ENCODE assay signal across 17 cellular contexts in the genomic region with DNA sequence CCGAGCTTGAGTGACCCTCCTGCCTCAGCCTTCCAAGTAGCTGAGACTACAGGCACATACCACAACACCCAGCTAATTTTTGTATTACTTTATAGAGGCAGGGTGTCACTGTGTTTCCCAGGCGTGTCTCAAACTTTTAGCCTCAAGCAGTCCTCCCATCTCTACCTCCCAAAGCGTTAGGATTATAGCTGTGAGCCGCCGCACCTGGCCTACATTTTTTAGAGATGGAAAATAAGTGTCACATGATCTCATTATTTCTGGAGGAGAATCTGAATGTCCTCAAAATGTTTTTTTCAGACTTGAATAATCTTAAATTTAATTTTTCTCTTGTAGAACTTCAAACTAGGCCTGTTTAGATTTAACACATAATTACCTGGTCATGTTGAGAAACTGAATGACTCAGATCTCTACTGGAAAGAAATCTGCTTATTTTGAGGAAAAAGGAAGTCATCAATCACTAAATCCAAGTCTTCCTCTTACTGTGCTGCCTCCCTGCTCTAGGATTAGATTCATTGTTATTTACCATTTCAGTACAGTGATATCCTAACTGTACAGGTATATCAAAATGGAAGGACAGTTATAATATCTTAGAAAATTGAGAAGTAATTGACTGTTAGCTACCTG.
DNase-seq lines count a peak whose midpoint lies in the region; ATAC-seq, FAIRE-seq and TF ChIP-seq lines count a peak whose summit lies in the region.
"Had no signal": no experiment of that assay in that cellular context is flagged by ENCODE, and none has a peak within 500 bp of the region (broad histone marks: within the 10 kb centered on the region; RNA-seq: fewer than 3 reads in every experiment).

No MANE protein-coding gene starts in this region.

- WGBS in K562 (ENCODE audit: insufficient coverage, low coverage, missing lambda C conversion rate) = 95% methylated on average over 5 of the region's 5 CpGs
- WGBS in HepG2 (ENCODE audit: low lambda C conversion rate) = 97% methylated on average over 5 of the region's 5 CpGs
- 95% methylated on average over 5 of the region's 5 CpGs for WGBS in SK-N-SH (ENCODE audit: low lambda C conversion rate)

- CTCF ChIA-PET in K562 (lab: Yijun Ruan, JAX; ENCODE audit: low intra/inter-chr PET ratio) = no interaction called here
- CTCF ChIA-PET in HepG2 (lab: Yijun Ruan, JAX; ENCODE audit: low intra/inter-chr PET ratio, low total read pairs) = no interaction called here
- CTCF ChIA-PET in SK-N-SH (lab: Yijun Ruan, JAX) = interaction anchor here (0.9 kb wide), 1 partner anchor 405 kb away, joined by 4 read pairs; no protein-coding TSS in a partner anchor

- H3K4me3 ChIP-seq in K562 = no peak overlapping the region
- H3K4me3 ChIP-seq in HepG2 (replicated peaks in 1 of 3; ENCODE audit: insufficient read depth in 1 of 3, low read depth in 2 of 3, low read length in 3 of 3) = no peak overlapping the region
- H3K4me3 ChIP-seq in SK-N-SH (ENCODE audit: low read depth in 2 of 2, low read length in 1 of 2) = no peak overlapping the region

- no peak for FAIRE-seq in K562 (lab: Jason Lieb, UNC)
- no peak for FAIRE-seq in HepG2 (lab: Jason Lieb, UNC)
- FAIRE-seq: A204.1, HTR-8/SVneo had no signal

- H3K4me1 ChIP-seq in K562 (replicated peaks in 1 of 2; ENCODE audit: control insufficient read depth in 2 of 2, insufficient read depth in 2 of 2, low read length in 2 of 2) (no peaks in the 10 kb centered on the region), HepG2 (ENCODE audit: insufficient read depth, low read length) (no peaks in the 10 kb centered on the region), SK-N-SH (ENCODE audit: control insufficient read depth in 1 of 2, insufficient read depth in 2 of 2, low read depth in 1 of 2, low read length in 1 of 2) (peaks cover 0 to 4% of the 10 kb centered on the region in 2 experiments; a peak in 1 of 4 replicates)
- H3K4me1 ChIP-seq: Caco-2 had no signal

- no peaks in the 10 kb centered on the region for H3K79me2 ChIP-seq in K562 (ENCODE audit: control insufficient read depth, insufficient read depth, low read length)
- H3K79me2 ChIP-seq in HepG2 (ENCODE audit: insufficient read depth, low read length) = peaks cover 42% of the 10 kb centered on the region
- no peaks in the 10 kb centered on the region for H3K79me2 ChIP-seq in SK-N-SH (ENCODE audit: insufficient read depth)

- peak overlapping the region; percentile 40 for H3K27ac Mint-ChIP-seq in activated T-cell treated with anti-CD3 and anti-CD28 coated beads, Interleukin-2, amount 50 U/mL, for 24 hours
- peak overlapping the region in 1 of 2 donors; percentile 46 for H3K27ac Mint-ChIP-seq in effector memory CD8-positive, alpha-beta T cell
- H3K27ac Mint-ChIP-seq: H9 had no signal

- H3F3A ChIP-seq in SK-N-SH (replicated peaks; ENCODE audit: insufficient read depth) = peaks cover 5% of the 10 kb centered on the region

- no peaks in the 10 kb centered on the region for H3K9me3 Mint-ChIP-seq in activated T-cell treated with anti-CD3 and anti-CD28 coated beads, Interleukin-2, amount 50 U/mL, for 24 hours
- H3K9me3 Mint-ChIP-seq in effector memory CD8-positive, alpha-beta T cell = no peaks in the 10 kb centered on the region
- H3K9me3 Mint-ChIP-seq: CD14-positive monocyte, H9 had no signal

- H3K4me3 Mint-ChIP-seq in activated T-cell treated with anti-CD3 and anti-CD28 coated beads, Interleukin-2, amount 50 U/mL, for 24 hours = no peak overlapping the region
- H3K4me3 Mint-ChIP-seq in effector memory CD8-positive, alpha-beta T cell = no peak overlapping the region
- H3K4me3 Mint-ChIP-seq: CD14-positive monocyte, H9 had no signal

- H3K4me1 Mint-ChIP-seq in activated T-cell treated with anti-CD3 and anti-CD28 coated beads, Interleukin-2, amount 50 U/mL, for 24 hours (ENCODE audit: low read depth) = peaks cover 32% of the 10 kb centered on the region
- H3K4me1 Mint-ChIP-seq in effector memory CD8-positive, alpha-beta T cell (ENCODE audit: low read depth in 2 of 2) = peaks cover 6 to 7% of the 10 kb centered on the region in 2 donors

- TF ChIP-seq POLR2A in K562 (conservative IDR thresholded peaks at IDR 0.05) (no peak), HepG2 (IDR thresholded peaks at IDR 0.05; ENCODE audit: insufficient read depth in 1 of 2, low read depth in 2 of 2, low read length in 2 of 2) (0 out of 4 replicates have a peak, but pooled peaks of 1 of the 2 experiments have one; percentile 6)

- H3K36me3 ChIP-seq in K562 (ENCODE audit: control insufficient read depth, insufficient read depth, low read length) = no peaks in the 10 kb centered on the region
- peaks cover 26 to 83% of the 10 kb centered on the region in 2 experiments for H3K36me3 ChIP-seq in HepG2 (replicated peaks in 1 of 2; ENCODE audit: control insufficient read depth in 1 of 2, insufficient read depth in 2 of 2, low read length in 2 of 2)
- H3K36me3 ChIP-seq in SK-N-SH (replicated peaks in 1 of 2; ENCODE audit: control insufficient read depth in 1 of 2, insufficient read depth in 2 of 2, low read length in 1 of 2) = peaks cover 5 to 38% of the 10 kb centered on the region in 2 experiments

- H3K27me3 Mint-ChIP-seq in activated T-cell treated with anti-CD3 and anti-CD28 coated beads, Interleukin-2, amount 50 U/mL, for 24 hours = no peaks in the 10 kb centered on the region
- no peaks in the 10 kb centered on the region for H3K27me3 Mint-ChIP-seq in effector memory CD8-positive, alpha-beta T cell

- no peak for DNase-seq in activated T-cell treated with anti-CD3 and anti-CD28 coated beads, Interleukin-2, amount 50 U/mL, for 24 hours
- no peak for DNase-seq in activated T-cell treated with anti-CD3 and anti-CD28 coated beads, Interleukin-2, amount 50 U/mL, for 1 hour
- DNase-seq in HT1080 (ENCODE audit: low read depth) (peak; percentile 4), K562 (ENCODE audit: extremely low read depth in 1 of 4, low spot score in 3 of 4) (no peak), HepG2 (ENCODE audit: low spot score) (no peak), SK-N-SH (no peak)
- DNase-seq in effector memory CD8-positive, alpha-beta T cell = no peak
- DNase-seq: Caco-2, H9, KBM-7, NCI-H1417 treated with DMSO at 0.1 percent for 48 hours, NCI-H2081, NCI-H524 had no signal

- no peaks in the 10 kb centered on the region for H3K27me3 ChIP-seq in K562 (ENCODE audit: control insufficient read depth in 2 of 2, insufficient read depth in 2 of 2, low read length in 2 of 2)
- no peaks in the 10 kb centered on the region for H3K27me3 ChIP-seq in HepG2 (ENCODE audit: control insufficient read depth in 1 of 2, insufficient read depth in 2 of 2, low read length in 2 of 2)
- no peaks in the 10 kb centered on the region for H3K27me3 ChIP-seq in SK-N-SH (ENCODE audit: insufficient read depth)

- H3K27ac ChIP-seq in K562 (ENCODE audit: extremely low read depth, low read depth, low read length) = no peak overlapping the region
- no peak overlapping the region for H3K27ac ChIP-seq in HepG2 (ENCODE audit: extremely low read length, insufficient read depth, low read length)
- H3K27ac ChIP-seq in SK-N-SH (ENCODE audit: low read depth in 2 of 2, low read length in 1 of 2) = no peak overlapping the region

- peaks cover 63% of the 10 kb centered on the region for H3K36me3 Mint-ChIP-seq in activated T-cell treated with anti-CD3 and anti-CD28 coated beads, Interleukin-2, amount 50 U/mL, for 24 hours (ENCODE audit: low read depth)
- peaks cover 61% of the 10 kb centered on the region for H3K36me3 Mint-ChIP-seq in effector memory CD8-positive, alpha-beta T cell (ENCODE audit: insufficient read depth)

- POLR2A ChIA-PET in K562 (lab: Yijun Ruan, JAX) (no interaction called here), HepG2 (lab: Yijun Ruan, JAX) (no interaction called here), SK-N-SH (lab: Yijun Ruan, JAX) (no interaction called here)

- TF ChIP-seq CTCF in K562 (IDR thresholded peaks at IDR 0.05 in 2 of 3, conservative IDR thresholded peaks at IDR 0.05 in 1 of 3; ENCODE audit: insufficient read depth in 2 of 3, low read depth in 1 of 3, low read length in 3 of 3) (no peak), HepG2 (CRISPR knock-in tag; IDR thresholded peaks at IDR 0.05) (no peak), SK-N-SH (IDR thresholded peaks at IDR 0.05) (no peak)

- H3K4me2 ChIP-seq in K562 (ENCODE audit: insufficient read depth, low read length) (no peak overlapping the region), HepG2 (ENCODE audit: low read depth, low read length) (no peak overlapping the region), SK-N-SH (no peak overlapping the region)

- ATAC-seq in K562 (no peak), HepG2 (peak; percentile 5; the same call in 2 of the 3 replicates), GM18868 (IDR thresholded peaks at IDR 0.05; ENCODE audit: unreplicated experiment) (no peak)
- ATAC-seq in effector memory CD8-positive, alpha-beta T cell (replicated peaks) = no peak

- no peak for TF ChIP-seq RAD21 in K562 (CRISPR knock-in tag; conservative IDR thresholded peaks at IDR 0.05 in 1 of 2, IDR thresholded peaks at IDR 0.05 in 1 of 2)
- no peak for TF ChIP-seq RAD21 in HepG2 (CRISPR knock-in tag; IDR thresholded peaks at IDR 0.05)
- TF ChIP-seq RAD21 in SK-N-SH (IDR thresholded peaks at IDR 0.05; ENCODE audit: low read length) = no peak

- H3K9ac ChIP-seq in K562 (ENCODE audit: insufficient read depth in 1 of 2, low read depth in 2 of 2, low read length in 2 of 2) (no peak overlapping the region), HepG2 (ENCODE audit: insufficient read depth, low read depth, low read length) (no peak overlapping the region), SK-N-SH (no peak overlapping the region)

- H2AFZ ChIP-seq in K562 (ENCODE audit: low read depth, low read length) (no peak overlapping the region), HepG2 (ENCODE audit: low read length) (no peak overlapping the region), SK-N-SH (ENCODE audit: low read depth) (no peak overlapping the region)

- TF ChIP-seq EP300 in K562 (IDR thresholded peaks at IDR 0.05; ENCODE audit: low read length) (no peak), HepG2 (IDR thresholded peaks at IDR 0.05; ENCODE audit: low read depth in 2 of 2, low read length in 2 of 2) (no peak), HepG2 (CRISPR knock-in tag; IDR thresholded peaks at IDR 0.05; ENCODE audit: borderline replicate concordance) (no peak), SK-N-SH (IDR thresholded peaks at IDR 0.05; ENCODE audit: borderline replicate concordance in 1 of 2, low read depth in 1 of 2, low read length in 1 of 2) (no peak)

- H3K9me3 ChIP-seq in K562 (replicated peaks; ENCODE audit: control insufficient read depth, insufficient read depth, low read depth, low read length) (no peaks in the 10 kb centered on the region), HepG2 (ENCODE audit: low read length) (no peaks in the 10 kb centered on the region), SK-N-SH (no peaks in the 10 kb centered on the region)
- H3K9me3 ChIP-seq: Caco-2 had no signal

- intact Hi-C loops in K562 (cut with micrococcal nuclease) = no loop called here
- intact Hi-C loops in HepG2 (cut with micrococcal nuclease; ENCODE audit: unreplicated experiment) = no loop called here

- in situ Hi-C loops in K562 (cut with MboI) (no loop called here), HepG2 (cut with HindIII; ENCODE audit: extremely low pct_ligation_motif_present, low pct_unique_long_range_greater_than_20kb) (no loop called here)

- no peaks in the 10 kb centered on the region for H3K9me2 ChIP-seq in SK-N-SH

- H4K20me1 ChIP-seq in K562 (replicated peaks; ENCODE audit: control insufficient read depth, insufficient read depth, low read length) = no peaks in the 10 kb centered on the region
- H4K20me1 ChIP-seq in HepG2 (ENCODE audit: insufficient read depth, low read length) = peaks cover 64% of the 10 kb centered on the region
- no peaks in the 10 kb centered on the region for H4K20me1 ChIP-seq in SK-N-SH (ENCODE audit: insufficient read depth)

- H3K9me1 ChIP-seq in K562 (ENCODE audit: control insufficient read depth, insufficient read depth, low read length) = no peaks in the 10 kb centered on the region

- no TSS peak for BruUV-seq in K562 (replicated peaks; lab: Mats Ljungman, UMichigan)
- no TSS peak for BruUV-seq in HepG2 (replicated peaks; lab: Mats Ljungman, UMichigan)
